Comparison of ENCODE assay signal across 8 cellular contexts in genomic region chr13:20495087-20496023, GRCh38. TPM values are rescaled to one million over a fixed set of nuclear protein-coding genes. Genes with fewer than 3 reads are reported as not detected.
DNase-seq lines count a peak whose midpoint lies in the region; ATAC-seq, FAIRE-seq and TF ChIP-seq lines count a peak whose summit lies in the region.

No MANE protein-coding gene starts in this region.

- H3K9me3 ChIP-seq in thoracic aorta = no peaks in the 10 kb centered on the region

- ATAC-seq in HG03439 (IDR thresholded peaks at IDR 0.05; ENCODE audit: unreplicated experiment) = peak; percentile 53
- ATAC-seq in thoracic aorta (ENCODE audit: insufficient number of reproducible peaks, low FRiP score, low read depth) = no peak
- no peak for ATAC-seq in HG02571 (IDR thresholded peaks at IDR 0.05; ENCODE audit: unreplicated experiment)

- H3K36me3 Mint-ChIP-seq in activated T-helper 1 cell treated with anti-CD3 and anti-CD28 coated beads, Interleukin-12 subunit alpha, Interleukin-12 subunit beta, Interleukin-2, Interleukin-4 antibody, amounts not matched to agents 30 ng/mL and 10 ng/mL and 1 ng/mL, durations not matched to agents 14 hours and 24 hours and 36 hours (ENCODE audit: low read depth) = peaks cover 2% of the 10 kb centered on the region
- peaks cover 5% of the 10 kb centered on the region for H3K36me3 Mint-ChIP-seq in neural crest cell (ENCODE audit: low read depth)

- H3K4me1 ChIP-seq in thoracic aorta (ENCODE audit: control insufficient read depth in 1 of 2, low read depth in 2 of 2) = peaks cover 0 to 7% of the 10 kb centered on the region in 2 donors

- peaks cover 4% of the 10 kb centered on the region for H3K9me3 Mint-ChIP-seq in activated T-helper 1 cell treated with anti-CD3 and anti-CD28 coated beads, Interleukin-12 subunit alpha, Interleukin-12 subunit beta, Interleukin-2, Interleukin-4 antibody, amounts not matched to agents 30 ng/mL and 10 ng/mL and 1 ng/mL, durations not matched to agents 14 hours and 24 hours and 36 hours
- H3K9me3 Mint-ChIP-seq in neural crest cell = peaks cover 4% of the 10 kb centered on the region

- intact Hi-C loops in activated T-helper 1 cell treated with anti-CD3 and anti-CD28 coated beads, Interleukin-12 subunit alpha, Interleukin-12 subunit beta, Interleukin-2, Interleukin-4 antibody, amounts not matched to agents 30 ng/mL and 10 ng/mL and 1 ng/mL, durations not matched to agents 14 hours and 24 hours and 36 hours (cut with micrococcal nuclease) = loop anchor here (1.0 to 5.0 kb wide), 6 partner anchors 57 to 987 kb away; partner anchors contain the start of genes EEF1AKMT1 and IL17D

- H3K4me3 Mint-ChIP-seq in activated T-helper 1 cell treated with anti-CD3 and anti-CD28 coated beads, Interleukin-12 subunit alpha, Interleukin-12 subunit beta, Interleukin-2, Interleukin-4 antibody, amounts not matched to agents 30 ng/mL and 10 ng/mL and 1 ng/mL, durations not matched to agents 14 hours and 24 hours and 36 hours = no peak overlapping the region
- H3K4me3 Mint-ChIP-seq in neural crest cell = no peak overlapping the region

- no peak overlapping the region for H3K27ac Mint-ChIP-seq in activated T-helper 1 cell treated with anti-CD3 and anti-CD28 coated beads, Interleukin-12 subunit alpha, Interleukin-12 subunit beta, Interleukin-2, Interleukin-4 antibody, amounts not matched to agents 30 ng/mL and 10 ng/mL and 1 ng/mL, durations not matched to agents 14 hours and 24 hours and 36 hours
- no peak overlapping the region for H3K27ac Mint-ChIP-seq in neural crest cell (ENCODE audit: unreplicated experiment)

- H3K27me3 Mint-ChIP-seq in activated T-helper 1 cell treated with anti-CD3 and anti-CD28 coated beads, Interleukin-12 subunit alpha, Interleukin-12 subunit beta, Interleukin-2, Interleukin-4 antibody, amounts not matched to agents 30 ng/mL and 10 ng/mL and 1 ng/mL, durations not matched to agents 14 hours and 24 hours and 36 hours (ENCODE audit: insufficient read depth) = peaks cover 3% of the 10 kb centered on the region
- no peaks in the 10 kb centered on the region for H3K27me3 Mint-ChIP-seq in neural crest cell (ENCODE audit: low read depth)

- TF ChIP-seq CTCF in fibroblast of pulmonary artery (IDR thresholded peaks at IDR 0.05; ENCODE audit: low read length, missing control alignments) (peak; percentile 99), neural crest cell (conservative IDR thresholded peaks at IDR 0.05) (peak; percentile 98), thoracic aorta (IDR thresholded peaks at IDR 0.05) (peak; percentile 91)

- no peak overlapping the region for H3K27ac ChIP-seq in thoracic aorta

- FAIRE-seq in RCC 7860 (lab: Jason Lieb, UNC) = peak; percentile 71

- DNase-seq in GM04504 (ENCODE audit: low read depth) (peak; percentile 32), RCC 7860 (ENCODE audit: low spot score) (peak; percentile 45), fibroblast of pulmonary artery (ENCODE audit: low read depth) (peak; percentile 84), neural crest cell (ENCODE audit: low read depth, low spot score) (peak; percentile 57), thoracic aorta (ENCODE audit: low spot score) (peak; percentile 30)
- peak; percentile 42 for DNase-seq in activated T-helper 1 cell treated with anti-CD3 and anti-CD28 coated beads, Interleukin-12 subunit alpha, Interleukin-12 subunit beta, Interleukin-2, Interleukin-4 antibody, amounts not matched to agents 30 ng/mL and 10 ng/mL and 1 ng/mL, durations not matched to agents 14 hours and 24 hours and 36 hours (ENCODE audit: low spot score)

- H3K4me3 ChIP-seq in fibroblast of pulmonary artery (replicated peaks; ENCODE audit: low read depth, low read length) (no peak overlapping the region), thoracic aorta (peak overlapping the region; percentile 29)

- no peaks in the 10 kb centered on the region for H3K4me1 Mint-ChIP-seq in activated T-helper 1 cell treated with anti-CD3 and anti-CD28 coated beads, Interleukin-12 subunit alpha, Interleukin-12 subunit beta, Interleukin-2, Interleukin-4 antibody, amounts not matched to agents 30 ng/mL and 10 ng/mL and 1 ng/mL, durations not matched to agents 14 hours and 24 hours and 36 hours (ENCODE audit: low read depth)
- H3K4me1 Mint-ChIP-seq in neural crest cell = peaks cover 6% of the 10 kb centered on the region

- no peaks in the 10 kb centered on the region for H3K27me3 ChIP-seq in thoracic aorta (replicated peaks; ENCODE audit: insufficient read depth)

- H3K36me3 ChIP-seq in thoracic aorta = no peaks in the 10 kb centered on the region

RNA-seq across cellular contexts. Expression of gene CRYL1, which starts 30.3 kb away (rescaled TPM):
- 3.9 and 5.6 TPM in 2 replicates for total RNA-seq in activated T-helper 1 cell treated with anti-CD3 and anti-CD28 coated beads, Interleukin-12 subunit alpha, Interleukin-12 subunit beta, Interleukin-2, Interleukin-4 antibody, amounts not matched to agents 30 ng/mL and 10 ng/mL and 1 ng/mL, durations not matched to agents 14 hours and 24 hours and 36 hours
- total RNA-seq in neural crest cell (19.9 and 20.6 TPM in 2 replicates), thoracic aorta (10 to 100 TPM; 38.9 to 57.4 TPM)

Comparison
In these comparisons a context has a peak if more than half of its experiments do, and no peak if none do; other contexts are left out.
1. DNase-seq: peak in every context shown above with its lines; median percentile 84 in fibroblast of pulmonary artery; 57 in neural crest cell; 45 in RCC 7860; 42 in activated T-helper 1 cell treated with anti-CD3 and anti-CD28 coated beads, Interleukin-12 subunit alpha, Interleukin-12 subunit beta, Interleukin-2, Interleukin-4 antibody, amounts not matched to agents 30 ng/mL and 10 ng/mL and 1 ng/mL, durations not matched to agents 14 hours and 24 hours and 36 hours; 32 in GM04504; 30 in thoracic aorta.